Comparison of ENCODE assay signal across 19 cellular contexts in genomic region chr3:159917141-159917540, GRCh38.
DNase-seq lines count a peak whose midpoint lies in the region; ATAC-seq, FAIRE-seq and TF ChIP-seq lines count a peak whose summit lies in the region.
"Had no signal": no experiment of that assay in that cellular context is flagged by ENCODE, and none has a peak within 500 bp of the region (broad histone marks: within the 10 kb centered on the region; RNA-seq: fewer than 3 reads in every experiment).

No MANE protein-coding gene starts in this region.

- no peak overlapping the region for H3K9ac ChIP-seq in IMR-90 (ENCODE audit: low read depth, low read length)

- no peak for TF ChIP-seq EP300 in esophagus muscularis mucosa (IDR thresholded peaks at IDR 0.05)

- no peak overlapping the region for H4K8ac ChIP-seq in IMR-90 (ENCODE audit: low read depth in 2 of 2, low read length in 2 of 2)

- no peak overlapping the region for H3K18ac ChIP-seq in IMR-90 (ENCODE audit: low read depth, low read length)

- H2BK5ac ChIP-seq in IMR-90 (ENCODE audit: low read depth, low read length, poor library complexity, severe bottlenecking), result no peak overlapping the region

- H3K23ac ChIP-seq in IMR-90 (ENCODE audit: low read depth, low read length), result 0 out of 2 replicates have a peak overlapping the region, but pooled peaks have one; percentile 24

- no peak overlapping the region for H4K91ac ChIP-seq in IMR-90 (ENCODE audit: insufficient read depth, low read depth, low read length)

- H4K20me1 ChIP-seq in IMR-90 (ENCODE audit: insufficient read depth, low read length), result no peaks in the 10 kb centered on the region

- no CpG with 5 or more reads among the region's 2 CpGs for WGBS in IMR-90 (ENCODE audit: extremely low coverage in 2 of 2, insufficient read length in 1 of 2), 2 experiments
- 80% methylated on average over 2 of the region's 2 CpGs for WGBS in esophagus muscularis mucosa

- ATAC-seq in IMR-90 (ENCODE audit: low read depth), result no peak

- peaks cover 6% of the 10 kb centered on the region for H3K4me1 ChIP-seq in IMR-90 (ENCODE audit: control insufficient read depth, insufficient read depth, low read length)
- no peaks in the 10 kb centered on the region for H3K4me1 ChIP-seq in esophagus muscularis mucosa

- no peak overlapping the region for H2AFZ ChIP-seq in IMR-90 (replicated peaks; ENCODE audit: low read length, poor library complexity)

- H3K9me3 ChIP-seq in IMR-90 (ENCODE audit: control insufficient read depth, insufficient read depth, low read length) (no peaks in the 10 kb centered on the region; the same call in 1 of the 2 replicates), esophagus muscularis mucosa (no peaks in the 10 kb centered on the region)

- H3K14ac ChIP-seq in IMR-90 (replicated peaks; ENCODE audit: low read depth, low read length), result no peak overlapping the region

- no peaks in the 10 kb centered on the region for H3K27me3 ChIP-seq in IMR-90 (ENCODE audit: control insufficient read depth, insufficient read depth, low read length)
- H3K27me3 ChIP-seq in esophagus muscularis mucosa, result no peaks in the 10 kb centered on the region

- DNase-seq in GM12891 (ENCODE audit: insufficient read length, low spot score), result no peak
- no peak for DNase-seq in IMR-90
- peak; percentile 66 for DNase-seq in esophagus muscularis mucosa (ENCODE audit: extremely low spot score)
- DNase-seq in NCI-H1436 (lab: John Stamatoyannopoulos, UW), result no peak
- no peak for DNase-seq in NCI-H1105 (lab: John Stamatoyannopoulos, UW)
- no peak for DNase-seq in amygdala (lab: John Stamatoyannopoulos, UW)
- DNase-seq in dermis blood vessel endothelial cell, result no peak
- DNase-seq: 8988T; C1 segment of cervical spinal cord; Calu3; CD4-positive, alpha-beta memory T cell; COR-L47; DMS53; DMS79 treated with DMSO at 0.1 percent for 48 hours; GF-D8; H7; HCEC 1CT had no signal

- H4K5ac ChIP-seq in IMR-90 (ENCODE audit: low read depth, low read length), result no peak overlapping the region

- POLR2A ChIA-PET in IMR-90 (lab: Charles Lee; ENCODE audit: unreplicated experiment), result no interaction called here

- dilution Hi-C loops in IMR-90 (cut with HindIII; ENCODE audit: low sequenced_read_pairs, unreplicated experiment), result no loop called here

- H3K4me3 ChIP-seq in IMR-90 (ENCODE audit: insufficient read depth, low read depth, low read length), result no peak overlapping the region
- no peak overlapping the region for H3K4me3 ChIP-seq in esophagus muscularis mucosa

- TF ChIP-seq CTCF in IMR-90 (conservative IDR thresholded peaks at IDR 0.05; ENCODE audit: low read depth, low read length), result no peak
- TF ChIP-seq CTCF in esophagus muscularis mucosa (IDR thresholded peaks at IDR 0.05), result no peak

- TF ChIP-seq RAD21 in IMR-90 (IDR thresholded peaks at IDR 0.05; ENCODE audit: low read length), result no peak

- H3K4ac ChIP-seq in IMR-90 (ENCODE audit: low read depth, low read length), result no peak overlapping the region

- no TSS peak for BruUV-seq in IMR-90 (replicated peaks; lab: Mats Ljungman, UMichigan)

- H2AK9ac ChIP-seq in IMR-90 (replicated peaks; ENCODE audit: low read depth, low read length, poor library complexity), result no peak overlapping the region

- H3K36me3 ChIP-seq in IMR-90 (ENCODE audit: control insufficient read depth, insufficient read depth, low read length), result no peaks in the 10 kb centered on the region
- H3K36me3 ChIP-seq in esophagus muscularis mucosa, result no peaks in the 10 kb centered on the region

- TF ChIP-seq POLR2A in GM12891 (IDR thresholded peaks at IDR 0.05; ENCODE audit: low read depth, low read length) (no peak), IMR-90 (IDR thresholded peaks at IDR 0.05; ENCODE audit: low read depth, low read length) (no peak), esophagus muscularis mucosa (IDR thresholded peaks at IDR 0.05; ENCODE audit: low read depth) (no peak)

- no peaks in the 10 kb centered on the region; the same call in 1 of the 2 replicates for H3K9me1 ChIP-seq in IMR-90 (ENCODE audit: insufficient read depth, low read length)

- no peak overlapping the region for H3K56ac ChIP-seq in IMR-90 (ENCODE audit: extremely low read depth, insufficient read depth, low read length)

- H2AK5ac ChIP-seq in IMR-90 (ENCODE audit: low read depth, low read length), result peak overlapping the region; percentile 27; the same call in 1 of the 2 replicates

- FAIRE-seq in GM12891 (lab: Jason Lieb, UNC), result peak; percentile 54
- FAIRE-seq: GM12892, H1 had no signal

- no peak overlapping the region for H3K4me2 ChIP-seq in IMR-90 (ENCODE audit: low read depth, low read length)

- no peaks in the 10 kb centered on the region for H3K79me1 ChIP-seq in IMR-90 (ENCODE audit: low read depth in 1 of 2, low read length in 2 of 2)

- H3K27ac ChIP-seq in IMR-90 (ENCODE audit: insufficient read depth, low read length) (no peak overlapping the region), esophagus muscularis mucosa (replicated peaks in 1 of 4) (no peak overlapping the region)

- no peak overlapping the region for H2BK120ac ChIP-seq in IMR-90 (ENCODE audit: low read depth, low read length)

- no peak overlapping the region for H2BK20ac ChIP-seq in IMR-90 (ENCODE audit: low read depth, low read length)

- CTCF ChIA-PET in IMR-90 (lab: Yijun Ruan, JAX), result no interaction called here

- no peak overlapping the region for H2BK15ac ChIP-seq in IMR-90 (ENCODE audit: low read depth, low read length)

- in situ Hi-C loops in IMR-90 (cut with MboI; ENCODE audit: low sequenced_read_pairs), result no loop called here

- intact Hi-C loops in IMR-90 (cut with micrococcal nuclease), result no loop called here
- intact Hi-C loops in esophagus muscularis mucosa (cut with DNase I), result no loop called here

TF ChIP-seq in GM12891, 5 proteins besides CTCF, POLR2A, EP300 and RAD21:
- TF ChIP-seq PAX5 (IDR thresholded peaks at IDR 0.05; ENCODE audit: insufficient read depth, low read length, severe bottlenecking) (no peak), POU2F2 (IDR thresholded peaks at IDR 0.05; ENCODE audit: low read depth, low read length) (no peak), TAF1 (IDR thresholded peaks at IDR 0.05; ENCODE audit: low read depth, low read length) (no peak), SPI1 (IDR thresholded peaks at IDR 0.05; ENCODE audit: low read depth, low read length) (no peak), POLR2AphosphoS5 (IDR thresholded peaks at IDR 0.05; ENCODE audit: low read depth, low read length) (no peak)

TF ChIP-seq in IMR-90, 13 proteins besides CTCF, POLR2A, EP300 and RAD21:
- TF ChIP-seq CEBPB (IDR thresholded peaks at IDR 0.05; ENCODE audit: low read depth, low read length) (no peak), NFE2L2 (IDR thresholded peaks at IDR 0.05; ENCODE audit: low read depth, low read length) (0 out of 2 replicates have a peak, but pooled peaks have one; percentile 19), SMC3 (IDR thresholded peaks at IDR 0.05; ENCODE audit: low read depth, low read length) (no peak), FOS (IDR thresholded peaks at IDR 0.05; ENCODE audit: low read depth, low read length) (no peak), MAFK (IDR thresholded peaks at IDR 0.05; ENCODE audit: low read depth, low read length) (0 out of 2 replicates have a peak, but pooled peaks have one; percentile 16)
- TF ChIP-seq, protein P1, sequence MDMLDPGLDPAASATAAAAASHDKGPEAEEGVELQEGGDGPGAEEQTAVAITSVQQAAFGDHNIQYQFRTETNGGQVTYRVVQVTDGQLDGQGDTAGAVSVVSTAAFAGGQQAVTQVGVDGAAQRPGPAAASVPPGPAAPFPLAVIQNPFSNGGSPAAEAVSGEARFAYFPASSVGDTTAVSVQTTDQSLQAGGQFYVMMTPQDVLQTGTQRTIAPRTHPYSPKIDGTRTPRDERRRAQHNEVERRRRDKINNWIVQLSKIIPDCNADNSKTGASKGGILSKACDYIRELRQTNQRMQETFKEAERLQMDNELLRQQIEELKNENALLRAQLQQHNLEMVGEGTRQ (IDR thresholded peaks at IDR 0.05; ENCODE audit: low read depth, low read length), result no peak
TF ChIP-seq in IMR-90: peak in this region for 2.
